ENCODE assay signal across 16 cellular contexts in genomic region chr1:56378376-56379070, GRCh38.
A peak's percentile ranks its signal among the peaks of the same experiment; 100 is the strongest.
DNase-seq lines count a peak whose midpoint lies in the region; ATAC-seq and TF ChIP-seq lines count a peak whose summit lies in the region.
"Had no signal": no experiment of that assay in that cellular context is flagged by ENCODE, and none has a peak within 500 bp of the region (broad histone marks: within the 10 kb centered on the region; RNA-seq: fewer than 3 reads in every experiment).

No MANE protein-coding gene starts in this region.

- H3K4me3 ChIP-seq in esophagus muscularis mucosa (no peak overlapping the region), uterus (no peak overlapping the region), SJCRH30 (no peak overlapping the region)
- H3K4me3 ChIP-seq: ascending aorta, coronary artery had no signal

- H3K36me3 ChIP-seq in esophagus muscularis mucosa: no peaks in the 10 kb centered on the region
- no peaks in the 10 kb centered on the region for H3K36me3 ChIP-seq in uterus
- no peaks in the 10 kb centered on the region for H3K36me3 ChIP-seq in SJCRH30
- H3K36me3 ChIP-seq: ascending aorta had no signal

- intact Hi-C loops in esophagus muscularis mucosa (cut with DNase I) (no loop called here), uterus (cut with DNase I; ENCODE audit: low total_unique reads) (no loop called here)

- TF ChIP-seq POLR2A in esophagus muscularis mucosa (IDR thresholded peaks at IDR 0.05; ENCODE audit: low read depth): no peak
- TF ChIP-seq POLR2A in uterus (IDR thresholded peaks at IDR 0.05): no peak

- H3K4me1 ChIP-seq in esophagus muscularis mucosa (peaks cover 44 to 56% (median 52%) of the 10 kb centered on the region in 4 donors), uterus (peaks cover 5 to 16% of the 10 kb centered on the region in 2 donors), SJCRH30 (no peaks in the 10 kb centered on the region)

- 62% methylated on average over 6 of the region's 6 CpGs for WGBS in esophagus muscularis mucosa

- TF ChIP-seq EP300 in esophagus muscularis mucosa (IDR thresholded peaks at IDR 0.05): no peak

- no peaks in the 10 kb centered on the region for H3K27me3 ChIP-seq in esophagus muscularis mucosa
- no peaks in the 10 kb centered on the region for H3K27me3 ChIP-seq in uterus
- H3K27me3 ChIP-seq in SJCRH30: no peaks in the 10 kb centered on the region
- H3K27me3 ChIP-seq: ascending aorta had no signal

- DNase-seq in NCI-H2227 (lab: John Stamatoyannopoulos, UW; ENCODE audit: unreplicated experiment) (peak; percentile 70), NCI-H2227 treated with DMSO at 0.1 percent for 48 hours (lab: John Stamatoyannopoulos, UW) (no peak), NCI-H446 treated with DMSO at 0.1 percent for 48 hours (lab: John Stamatoyannopoulos, UW) (peak; percentile 82), esophagus muscularis mucosa (ENCODE audit: extremely low spot score) (no peak), uterus (peak; percentile 22 to 29), SJCRH30 (no peak), activated T-cell treated with anti-CD3 and anti-CD28 coated beads for 4 hours (no peak)
- DNase-seq: activated CD4-positive, CD25-positive, alpha-beta regulatory T cell; activated gamma-delta T cell; Caco-2; MV-4-11; stimulated activated CD4-positive, alpha-beta T cell treated with anti-CD3 and anti-CD28 coated beads, Interleukin-4, amount 100 ng/mL, for 1 hour; T-helper 17 cell had no signal

- TF ChIP-seq CTCF in esophagus muscularis mucosa (IDR thresholded peaks at IDR 0.05) (no peak), uterus (IDR thresholded peaks at IDR 0.05) (no peak)

- H3K9me3 ChIP-seq in esophagus muscularis mucosa (no peaks in the 10 kb centered on the region), uterus (no peaks in the 10 kb centered on the region), SJCRH30 (replicated peaks) (no peaks in the 10 kb centered on the region)
- H3K9me3 ChIP-seq: ascending aorta, Caco-2 had no signal

- H3K27ac ChIP-seq in esophagus muscularis mucosa (replicated peaks in 1 of 4): peak overlapping the region; percentile 58 to 71 (median 70)
- peak overlapping the region; percentile 27 to 70 for H3K27ac ChIP-seq in uterus
- H3K27ac ChIP-seq in SJCRH30: no peak overlapping the region

- no peak for ATAC-seq in GM19324 (IDR thresholded peaks at IDR 0.05; ENCODE audit: low FRiP score, unreplicated experiment)
- ATAC-seq: T-helper 17 cell had no signal

Comparison
In these comparisons a context has a peak if more than half of its experiments do, and no peak if none do; other contexts are left out.
1. DNase-seq: peak in NCI-H2227 (single experiment), NCI-H446 treated with DMSO at 0.1 percent for 48 hours (single experiment) and uterus (2 of 2); none in NCI-H2227 treated with DMSO at 0.1 percent for 48 hours (single experiment), esophagus muscularis mucosa (single experiment), SJCRH30 (0 of 2) and activated T-cell treated with anti-CD3 and anti-CD28 coated beads for 4 hours (single experiment).